ENCODE assay signal across 8 cellular contexts in the genomic region with DNA sequence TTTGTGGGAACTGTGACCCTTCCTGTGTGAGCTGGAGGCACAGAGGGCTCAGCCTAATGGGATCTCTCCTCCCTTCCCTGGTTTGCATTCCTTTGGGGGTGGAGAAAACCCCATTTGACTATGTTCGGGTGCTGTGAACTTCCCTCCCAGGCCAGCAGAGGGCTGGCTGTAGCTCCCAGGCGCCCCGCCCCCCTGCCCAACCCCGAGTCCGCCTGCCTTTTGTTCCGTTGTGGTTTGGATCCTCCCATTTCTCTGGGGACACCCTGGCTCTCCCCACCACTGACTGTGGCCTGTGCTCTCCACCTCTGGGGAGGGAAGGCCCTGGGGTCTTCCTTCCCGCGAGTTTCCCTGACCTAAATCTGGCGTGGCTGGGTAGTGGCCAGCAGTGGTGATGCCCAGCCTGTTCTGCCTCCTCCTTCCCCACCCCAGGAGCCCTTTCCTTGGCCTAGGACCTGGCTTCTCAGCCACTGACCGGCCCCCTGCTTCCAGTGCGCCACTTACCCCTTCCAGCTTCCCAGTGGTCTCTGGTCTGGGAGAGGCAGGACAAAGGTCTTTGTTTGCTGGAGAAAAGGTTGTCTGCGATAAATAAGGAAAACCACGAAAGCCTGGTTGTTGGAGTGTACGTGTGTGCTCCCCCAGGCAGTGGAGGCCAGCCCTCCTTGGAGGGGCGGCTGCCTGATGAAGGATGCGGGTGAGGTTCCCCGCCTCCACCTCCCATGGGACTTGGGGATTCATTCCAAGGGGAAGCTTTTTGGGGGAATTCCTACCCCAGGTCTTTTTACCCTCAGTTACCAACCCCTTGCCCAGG. TPM values are rescaled to one million over a fixed set of nuclear protein-coding genes. Genes with fewer than 3 reads are reported as not detected.
DNase-seq lines count a peak whose midpoint lies in the region; ATAC-seq and TF ChIP-seq lines count a peak whose summit lies in the region.

No MANE protein-coding gene starts in this region.

- no peaks in the 10 kb centered on the region for H3K9me3 Mint-ChIP-seq in activated naive CD4-positive, alpha-beta T cell treated with anti-CD3 and anti-CD28 coated beads, Interleukin-2, amount 50 U/mL, for 72 hours

- peaks cover 62% of the 10 kb centered on the region for H3K4me1 ChIP-seq in psoas muscle

- H3K27me3 ChIP-seq in psoas muscle (ENCODE audit: insufficient read depth in 3 of 3, low read length in 2 of 3), result no peaks in the 10 kb centered on the region

- H3K4me3 ChIP-seq in SK-N-MC (peak overlapping the region; percentile 96), psoas muscle (peak overlapping the region; percentile 97)

- H3K9me3 ChIP-seq in SK-N-MC (ENCODE audit: low read depth, low read length) (no peaks in the 10 kb centered on the region), psoas muscle (no peaks in the 10 kb centered on the region)

- peaks cover 7 to 54% of the 10 kb centered on the region in 2 donors for H3K36me3 Mint-ChIP-seq in activated naive CD4-positive, alpha-beta T cell treated with anti-CD3 and anti-CD28 coated beads, Interleukin-2, amount 50 U/mL, for 72 hours

- H3K36me3 ChIP-seq in SK-N-MC (ENCODE audit: insufficient read depth, low read length) (peaks cover 70% of the 10 kb centered on the region), psoas muscle (ENCODE audit: insufficient read depth in 1 of 2, low read depth in 1 of 2) (peaks cover 5 to 55% of the 10 kb centered on the region in 2 donors)

- intact Hi-C loops in Right ventricle myocardium superior (cut with DNase I), result loop anchor here (5.0 to 10.0 kb wide), 2 partner anchors 177 to 230 kb away; no protein-coding TSS in a partner anchor
- intact Hi-C loops in psoas muscle (cut with DNase I), result loop anchor here (2.0 to 5.0 kb wide), 3 partner anchors 24 to 217 kb away; no protein-coding TSS in a partner anchor

- TF ChIP-seq CTCF in psoas muscle (IDR thresholded peaks at IDR 0.05), result peak; percentile 76

- DNase-seq in COLO668 (lab: John Stamatoyannopoulos, UW; ENCODE audit: unreplicated experiment), result peak; percentile 68
- no peak for DNase-seq in SK-N-MC (ENCODE audit: low read depth, low spot score)
- DNase-seq in activated naive CD4-positive, alpha-beta T cell treated with anti-CD3 and anti-CD28 coated beads, Interleukin-2, amount 50 U/mL, for 72 hours (ENCODE audit: low spot score in 2 of 2), result peak in 1 of 2 donors; percentile 61
- DNase-seq in Right ventricle myocardium superior, result peak; percentile 87
- peak; percentile 83 to 88 for DNase-seq in psoas muscle

- 29 to 36% (median 30%) methylated on average over 17 of the region's 17 CpGs for WGBS in psoas muscle, 3 donors

- H3K9ac ChIP-seq in SK-N-MC (ENCODE audit: insufficient read length), result peak overlapping the region; percentile 35

- no peak overlapping the region for H3K27ac Mint-ChIP-seq in activated naive CD4-positive, alpha-beta T cell treated with anti-CD3 and anti-CD28 coated beads, Interleukin-2, amount 50 U/mL, for 72 hours

- H3K27ac ChIP-seq in SK-N-MC (peak overlapping the region; percentile 62), psoas muscle (peak overlapping the region; percentile 99)

- ATAC-seq in HG02885 (IDR thresholded peaks at IDR 0.05; ENCODE audit: poor library complexity, unreplicated experiment) (peak; percentile 20), Right ventricle myocardium superior (ENCODE audit: poor library complexity) (peak; percentile 10), psoas muscle (peak; percentile 7 to 30 (median 13)), GM21619 (IDR thresholded peaks at IDR 0.05; ENCODE audit: unreplicated experiment) (no peak), HG03457 (IDR thresholded peaks at IDR 0.05; ENCODE audit: unreplicated experiment) (no peak)
- ATAC-seq in activated naive CD4-positive, alpha-beta T cell treated with anti-CD3 and anti-CD28 coated beads, Interleukin-2, amount 50 U/mL, for 72 hours, result peak; percentile 9 to 15

RNA-seq across cellular contexts. Expression of a gene that starts 5.0 kb away (rescaled TPM):
- 10 to 100 TPM; 24.1 to 79.2 TPM for total RNA-seq in activated naive CD4-positive, alpha-beta T cell treated with anti-CD3 and anti-CD28 coated beads, Interleukin-2, amount 50 U/mL, for 72 hours
- total RNA-seq in Right ventricle myocardium superior, result 230 TPM
- 100 to 1,000 TPM; 132 to 345 (median 208) TPM for total RNA-seq in psoas muscle
- 100 to 1,000 TPM in 1 of 3 donors, 10 to 100 TPM in 2; 78.1 to 125 (median 88.3) TPM for polyA plus RNA-seq in psoas muscle

Comparison
In these comparisons a context has a peak if more than half of its experiments do, and no peak if none do; other contexts are left out.
1. ATAC-seq: peak in HG02885 (single experiment), activated naive CD4-positive, alpha-beta T cell treated with anti-CD3 and anti-CD28 coated beads, Interleukin-2, amount 50 U/mL, for 72 hours (2 of 2), Right ventricle myocardium superior (single experiment) and psoas muscle (4 of 4); none in GM21619 (single experiment) and HG03457 (single experiment).